ENCODE assay signal across 20 cellular contexts in genomic region chr3:10253731-10254130, GRCh38. TPM values are rescaled to one million over a fixed set of nuclear protein-coding genes. Genes with fewer than 3 reads are reported as not detected.
DNase-seq lines count a peak whose midpoint lies in the region; ATAC-seq and TF ChIP-seq lines count a peak whose summit lies in the region.
"Had no signal": no experiment of that assay in that cellular context is flagged by ENCODE, and none has a peak within 500 bp of the region (broad histone marks: within the 10 kb centered on the region; RNA-seq: fewer than 3 reads in every experiment).

No MANE protein-coding gene starts in this region.

- peaks cover 19% of the 10 kb centered on the region for H3K4me1 Mint-ChIP-seq in WTC11
- peaks cover 81% of the 10 kb centered on the region for H3K4me1 Mint-ChIP-seq in stimulated activated naive CD8-positive, alpha-beta T cell treated with anti-CD3 and anti-CD28 coated beads, Interleukin-15, amount 100 ng/mL, for 72 hours

- peaks cover 49% of the 10 kb centered on the region for H3K36me3 Mint-ChIP-seq in WTC11

- POLR2A ChIA-PET in WTC11 (lab: Charles Lee) = interaction anchor here (0.6 kb wide), 1 partner anchor 267 kb away, joined by 3 read pairs; the partner anchor contains the start of gene EMC3

- intact Hi-C loops in Right ventricle myocardium superior (cut with DNase I) = no loop called here
- intact Hi-C loops in cardiac septum (cut with DNase I) = no loop called here

- peak overlapping the region; percentile 69; the same call in 1 of the 2 replicates for H3K27ac Mint-ChIP-seq in WTC11
- H3K27ac Mint-ChIP-seq in stimulated activated naive CD8-positive, alpha-beta T cell treated with anti-CD3 and anti-CD28 coated beads, Interleukin-15, amount 100 ng/mL, for 72 hours = peak overlapping the region; percentile 12 to 86
- H3K27ac Mint-ChIP-seq: type B pancreatic cell had no signal

- H3K4me3 Mint-ChIP-seq in WTC11 = no peak overlapping the region
- H3K4me3 Mint-ChIP-seq in stimulated activated naive CD8-positive, alpha-beta T cell treated with anti-CD3 and anti-CD28 coated beads, Interleukin-15, amount 100 ng/mL, for 72 hours = no peak overlapping the region
- H3K4me3 Mint-ChIP-seq: type B pancreatic cell had no signal

- H3K9me3 Mint-ChIP-seq in WTC11 = no peaks in the 10 kb centered on the region
- H3K9me3 Mint-ChIP-seq in stimulated activated naive CD8-positive, alpha-beta T cell treated with anti-CD3 and anti-CD28 coated beads, Interleukin-15, amount 100 ng/mL, for 72 hours = no peaks in the 10 kb centered on the region
- H3K9me3 Mint-ChIP-seq: type B pancreatic cell had no signal

- ATAC-seq in Right ventricle myocardium superior (ENCODE audit: poor library complexity) (peak; percentile 14), WTC11 (no peak), left lobe of liver (peak; percentile 59)
- no peak for ATAC-seq in stimulated activated naive CD8-positive, alpha-beta T cell treated with anti-CD3 and anti-CD28 coated beads, Interleukin-15, amount 100 ng/mL, for 72 hours
- ATAC-seq: foreskin keratinocyte had no signal

- no peaks in the 10 kb centered on the region for H3K27me3 Mint-ChIP-seq in WTC11 (ENCODE audit: low read depth)
- no peaks in the 10 kb centered on the region for H3K27me3 Mint-ChIP-seq in stimulated activated naive CD8-positive, alpha-beta T cell treated with anti-CD3 and anti-CD28 coated beads, Interleukin-15, amount 100 ng/mL, for 72 hours
- H3K27me3 Mint-ChIP-seq: type B pancreatic cell had no signal

- no peak for TF ChIP-seq CTCF in WTC11 (IDR thresholded peaks at IDR 0.05)

- DNase-seq in Right ventricle myocardium superior (no peak), cardiac septum (ENCODE audit: low spot score) (no peak), WTC11 (ENCODE audit: low spot score) (no peak), left lobe of liver (ENCODE audit: low spot score) (no peak), NCI-H446 treated with DMSO at 0.1 percent for 48 hours (lab: John Stamatoyannopoulos, UW) (no peak), NCI-H82 (lab: John Stamatoyannopoulos, UW) (no peak), A172 (ENCODE audit: low spot score) (no peak)
- DNase-seq in stimulated activated naive CD8-positive, alpha-beta T cell treated with anti-CD3 and anti-CD28 coated beads, Interleukin-15, amount 100 ng/mL, for 72 hours = no peak
- DNase-seq: activated CD4-positive, alpha-beta T cell treated with anti-CD3 and anti-CD28 coated beads for 1 hour; activated CD8-positive, alpha-beta memory T cell treated with anti-CD3 and anti-CD28 coated beads, Interleukin-2, amount 50 U/mL, for 48 hours; foreskin keratinocyte; NCI-H1105 treated with DMSO at 0.1 percent for 48 hours; NCI-H526 treated with DMSO at 0.1 percent for 48 hours; stomach; T1000 had no signal

- CTCF ChIA-PET in WTC11 (lab: Charles Lee) = interaction anchor here (0.5 to 1.3 kb wide), 2 partner anchors 10 to 28 kb away, joined by 4 to 7 read pairs; no protein-coding TSS in a partner anchor

TF ChIP-seq in WTC11, 78 proteins besides CTCF, POLR2A, EP300 and RAD21 (continues in another document):
- TF ChIP-seq FOXP4 (CRISPR knock-in tag; IDR thresholded peaks at IDR 0.05) (no peak), PRRX2 (CRISPR knock-in tag; IDR thresholded peaks at IDR 0.05) (no peak), SOX15 (CRISPR knock-in tag; IDR thresholded peaks at IDR 0.05) (no peak), CBFB (CRISPR knock-in tag; IDR thresholded peaks at IDR 0.05; ENCODE audit: low read depth) (no peak), ERG (CRISPR knock-in tag; IDR thresholded peaks at IDR 0.05) (no peak), RORB (CRISPR knock-in tag; IDR thresholded peaks at IDR 0.05) (no peak), NFYB (CRISPR knock-in tag; conservative IDR thresholded peaks at IDR 0.05; ENCODE audit: low read depth) (no peak), KAT7 (CRISPR knock-in tag; IDR thresholded peaks at IDR 0.05; ENCODE audit: borderline replicate concordance) (no peak), SP1 (CRISPR knock-in tag; conservative IDR thresholded peaks at IDR 0.05) (no peak), HMGXB4 (CRISPR knock-in tag; IDR thresholded peaks at IDR 0.05) (no peak), E2F1 (CRISPR knock-in tag; IDR thresholded peaks at IDR 0.05) (no peak)

RNA-seq across cellular contexts. Expression of gene TATDN2, which starts 5.5 kb away (rescaled TPM):
- total RNA-seq in Right ventricle myocardium superior = 16.4 TPM
- total RNA-seq in cardiac septum = 19.8 TPM
- total RNA-seq in WTC11 (2021) = 23.2 to 31.7 TPM (median 24.7 TPM) in 3 replicates
- total RNA-seq in left lobe of liver = 12.9 TPM
- total RNA-seq in A172 (2014; rRNA removed; shearing (Covaris generic)) = 16.0 and 18.8 TPM in 2 replicates

RNA-seq across cellular contexts. Expression of gene GHRL, which starts 39.0 kb away (rescaled TPM):
- total RNA-seq in Right ventricle myocardium superior (not detected), cardiac septum (0.48 TPM), WTC11 (2021) (0.34 to 0.35 TPM in 2 of 3 replicates, not detected in the other), left lobe of liver (0.30 TPM)
- total RNA-seq in A172 (2014; rRNA removed; shearing (Covaris generic)) = not detected in 2 replicates
- total RNA-seq: bronchial epithelial cell, epithelial cell of proximal tubule, foreskin keratinocyte, G401, myocyte had no signal

Comparison
In these comparisons a context has a peak if more than half of its experiments do, and no peak if none do; other contexts are left out.
1. ATAC-seq: peak in Right ventricle myocardium superior (single experiment) and left lobe of liver (single experiment); none in WTC11 (single experiment) and stimulated activated naive CD8-positive, alpha-beta T cell treated with anti-CD3 and anti-CD28 coated beads, Interleukin-15, amount 100 ng/mL, for 72 hours (single experiment).